ENCODE assay signal across 23 cellular contexts in the genomic region with DNA sequence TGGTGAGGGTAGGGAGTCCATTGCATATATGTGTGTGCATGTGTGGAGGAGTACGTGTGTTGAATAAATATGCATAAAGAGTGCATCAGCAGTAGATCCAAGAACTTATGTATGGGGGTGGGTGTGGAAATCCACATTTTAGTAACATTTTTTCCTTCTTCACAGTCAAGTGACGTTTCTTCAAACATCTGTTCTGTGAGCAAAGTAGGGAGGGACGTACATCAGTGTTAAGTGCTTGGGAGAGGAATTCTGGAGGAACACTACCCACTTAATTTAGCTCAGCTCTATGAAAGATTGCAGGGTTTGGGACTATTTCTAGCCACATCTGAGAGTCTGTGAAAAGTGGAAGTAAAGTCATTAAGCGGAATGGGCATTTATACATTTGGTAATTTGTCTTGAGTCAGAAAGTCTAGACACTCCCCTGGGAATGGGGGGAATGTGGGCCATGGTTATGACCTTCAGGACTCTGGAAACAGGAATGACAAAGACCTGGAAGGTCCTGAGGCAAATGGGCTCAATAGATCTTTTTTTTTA.
DNase-seq lines count a peak whose midpoint lies in the region; ATAC-seq and TF ChIP-seq lines count a peak whose summit lies in the region.
"Had no signal": no experiment of that assay in that cellular context is flagged by ENCODE, and none has a peak within 500 bp of the region (broad histone marks: within the 10 kb centered on the region; RNA-seq: fewer than 3 reads in every experiment).

No MANE protein-coding gene starts in this region.

- H3K27me3 Mint-ChIP-seq in GM23338 (ENCODE audit: insufficient read depth, low read depth, poor library complexity), result peaks cover 6% of the 10 kb centered on the region
- H3K27me3 Mint-ChIP-seq: CD4-positive, alpha-beta T cell had no signal

- no peak overlapping the region for H3K27ac Mint-ChIP-seq in GM23338
- H3K27ac Mint-ChIP-seq: CD4-positive, alpha-beta T cell had no signal

- H2AFZ ChIP-seq in GM23338 (0 out of 2 replicates have a peak overlapping the region, but pooled peaks have one; percentile 38), osteoblast (ENCODE audit: low read length) (no peak overlapping the region)

- H3K4me1 Mint-ChIP-seq in GM23338, result peaks cover 10% of the 10 kb centered on the region

- no peak overlapping the region for H3K4me3 ChIP-seq in AG10803 (ENCODE audit: low read length)
- no peak overlapping the region for H3K4me3 ChIP-seq in GM23338
- H3K4me3 ChIP-seq in osteoblast (ENCODE audit: insufficient read depth, low read length), result no peak overlapping the region
- H3K4me3 ChIP-seq: A549, GM12878, HAP-1 had no signal

- DNase-seq in AG10803 (ENCODE audit: low read depth) (peak; percentile 56), GM23338 (ENCODE audit: low spot score) (no peak), fibroblast of peridontal ligament (ENCODE audit: extremely low read depth) (peak; percentile 30), osteoblast (ENCODE audit: insufficient read length, low spot score, missing footprints) (peak; percentile 76), NOMO-1 treated with dmso at 0.1 percent for 144 hours (lab: John Stamatoyannopoulos, UW; ENCODE audit: unreplicated experiment) (no peak), C1 segment of cervical spinal cord (lab: John Stamatoyannopoulos, UW) (no peak)
- no peak for DNase-seq in stimulated activated CD4-positive, alpha-beta T cell treated with anti-CD3 and anti-CD28 coated beads, Interleukin-4, amount 100 ng/mL, for 1 hour
- DNase-seq: BE2C; CD4-positive, alpha-beta T cell; DND-41; KBM-7; MM.1S; NCI-H1048; NCI-H1417 treated with DMSO at 0.1 percent for 48 hours; NCI-H187; NCI-H2107; NCI-H510A; NCI-H748 treated with DMSO at 0.1 percent for 48 hours had no signal

- H4K20me1 ChIP-seq in GM23338 (replicated peaks; ENCODE audit: insufficient read depth) (no peaks in the 10 kb centered on the region), osteoblast (ENCODE audit: insufficient read depth, low read length) (no peaks in the 10 kb centered on the region)

- H3K4me1 ChIP-seq in GM23338 (ENCODE audit: insufficient read depth), result no peaks in the 10 kb centered on the region; the same call in 1 of the 2 replicates
- peaks cover 6% of the 10 kb centered on the region for H3K4me1 ChIP-seq in osteoblast (ENCODE audit: insufficient read depth, low read length)
- H3K4me1 ChIP-seq: A549, BE2C, HAP-1 had no signal

- H3K4me2 ChIP-seq in GM23338 (no peak overlapping the region), osteoblast (ENCODE audit: insufficient read depth, low read length) (peak overlapping the region; percentile 21)
- H3K4me2 ChIP-seq: A549 had no signal

- no peak overlapping the region for H3K4me3 Mint-ChIP-seq in GM23338
- H3K4me3 Mint-ChIP-seq: CD4-positive, alpha-beta T cell had no signal

- H3K79me2 ChIP-seq in GM23338 (replicated peaks; ENCODE audit: insufficient read depth) (no peaks in the 10 kb centered on the region), osteoblast (ENCODE audit: insufficient read depth, low read length) (no peaks in the 10 kb centered on the region)

- H3K9me2 ChIP-seq in GM23338 (ENCODE audit: insufficient read depth), result no peaks in the 10 kb centered on the region

- ATAC-seq in GM23338 (no peak), HG02571 (IDR thresholded peaks at IDR 0.05; ENCODE audit: unreplicated experiment) (no peak)
- ATAC-seq: GM12878 had no signal

- H3K36me3 Mint-ChIP-seq in GM23338 (ENCODE audit: low read depth), result no peaks in the 10 kb centered on the region

- no peaks in the 10 kb centered on the region for H3K9me3 ChIP-seq in osteoblast (ENCODE audit: low read depth, low read length)
- H3K9me3 ChIP-seq: A549, BE2C, HAP-1 had no signal

- TF ChIP-seq CTCF in AG10803 (conservative IDR thresholded peaks at IDR 0.05; ENCODE audit: low read length) (no peak), GM23338 (conservative IDR thresholded peaks at IDR 0.05; ENCODE audit: low read depth in 2 of 2) (no peak), osteoblast (IDR thresholded peaks at IDR 0.05; ENCODE audit: extremely low read depth, low read depth, low read length) (no peak)

- H3K36me3 ChIP-seq in GM23338 (ENCODE audit: insufficient read depth), result no peaks in the 10 kb centered on the region
- H3K36me3 ChIP-seq in osteoblast (ENCODE audit: insufficient read depth, low read length), result no peaks in the 10 kb centered on the region
- H3K36me3 ChIP-seq: BE2C, HAP-1 had no signal

- H3K27ac ChIP-seq in GM23338 (ENCODE audit: low read depth), result no peak overlapping the region
- no peak overlapping the region for H3K27ac ChIP-seq in osteoblast (ENCODE audit: low read depth, low read length)
- H3K27ac ChIP-seq: A549, RWPE1 had no signal

- no peaks in the 10 kb centered on the region for H3F3A ChIP-seq in GM23338 (replicated peaks; ENCODE audit: low read depth)

- H3K9me3 Mint-ChIP-seq in GM23338, result no peaks in the 10 kb centered on the region; the same call in 2 of the 3 replicates
- H3K9me3 Mint-ChIP-seq: CD4-positive, alpha-beta T cell had no signal

- H3K27me3 ChIP-seq in GM23338 (ENCODE audit: insufficient read depth) (no peaks in the 10 kb centered on the region), osteoblast (ENCODE audit: insufficient read depth, low read length) (no peaks in the 10 kb centered on the region)
- H3K27me3 ChIP-seq: BE2C had no signal

TF ChIP-seq in GM23338, 12 proteins besides CTCF, POLR2A, EP300 and RAD21 (continues in another document):
- TF ChIP-seq, protein P1, sequence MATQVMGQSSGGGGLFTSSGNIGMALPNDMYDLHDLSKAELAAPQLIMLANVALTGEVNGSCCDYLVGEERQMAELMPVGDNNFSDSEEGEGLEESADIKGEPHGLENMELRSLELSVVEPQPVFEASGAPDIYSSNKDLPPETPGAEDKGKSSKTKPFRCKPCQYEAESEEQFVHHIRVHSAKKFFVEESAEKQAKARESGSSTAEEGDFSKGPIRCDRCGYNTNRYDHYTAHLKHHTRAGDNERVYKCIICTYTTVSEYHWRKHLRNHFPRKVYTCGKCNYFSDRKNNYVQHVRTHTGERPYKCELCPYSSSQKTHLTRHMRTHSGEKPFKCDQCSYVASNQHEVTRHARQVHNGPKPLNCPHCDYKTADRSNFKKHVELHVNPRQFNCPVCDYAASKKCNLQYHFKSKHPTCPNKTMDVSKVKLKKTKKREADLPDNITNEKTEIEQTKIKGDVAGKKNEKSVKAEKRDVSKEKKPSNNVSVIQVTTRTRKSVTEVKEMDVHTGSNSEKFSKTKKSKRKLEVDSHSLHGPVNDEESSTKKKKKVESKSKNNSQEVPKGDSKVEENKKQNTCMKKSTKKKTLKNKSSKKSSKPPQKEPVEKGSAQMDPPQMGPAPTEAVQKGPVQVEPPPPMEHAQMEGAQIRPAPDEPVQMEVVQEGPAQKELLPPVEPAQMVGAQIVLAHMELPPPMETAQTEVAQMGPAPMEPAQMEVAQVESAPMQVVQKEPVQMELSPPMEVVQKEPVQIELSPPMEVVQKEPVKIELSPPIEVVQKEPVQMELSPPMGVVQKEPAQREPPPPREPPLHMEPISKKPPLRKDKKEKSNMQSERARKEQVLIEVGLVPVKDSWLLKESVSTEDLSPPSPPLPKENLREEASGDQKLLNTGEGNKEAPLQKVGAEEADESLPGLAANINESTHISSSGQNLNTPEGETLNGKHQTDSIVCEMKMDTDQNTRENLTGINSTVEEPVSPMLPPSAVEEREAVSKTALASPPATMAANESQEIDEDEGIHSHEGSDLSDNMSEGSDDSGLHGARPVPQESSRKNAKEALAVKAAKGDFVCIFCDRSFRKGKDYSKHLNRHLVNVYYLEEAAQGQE (IDR thresholded peaks at IDR 0.05; ENCODE audit: unreplicated experiment), result no peak
- TF ChIP-seq STAT1 (IDR thresholded peaks at IDR 0.05; ENCODE audit: unreplicated experiment) (no peak), EZH2phosphoT487 (IDR thresholded peaks at IDR 0.05; ENCODE audit: unreplicated experiment) (no peak), CREB1 (CRISPR knock-in tag; IDR thresholded peaks at IDR 0.05; ENCODE audit: low read depth) (no peak), JUNB (IDR thresholded peaks at IDR 0.05; ENCODE audit: unreplicated experiment) (no peak), EZH2 (IDR thresholded peaks at IDR 0.05; ENCODE audit: low read depth, unreplicated experiment) (no peak)

Comparison
In these comparisons a context has a peak if more than half of its experiments do, and no peak if none do; other contexts are left out.
1. DNase-seq: peak in AG10803 (single experiment), fibroblast of peridontal ligament (single experiment) and osteoblast (single experiment); none in GM23338 (single experiment), NOMO-1 treated with dmso at 0.1 percent for 144 hours (single experiment), C1 segment of cervical spinal cord (0 of 14) and stimulated activated CD4-positive, alpha-beta T cell treated with anti-CD3 and anti-CD28 coated beads, Interleukin-4, amount 100 ng/mL, for 1 hour (single experiment).